9 cellular contexts compared by ENCODE assay signal in the genomic region with DNA sequence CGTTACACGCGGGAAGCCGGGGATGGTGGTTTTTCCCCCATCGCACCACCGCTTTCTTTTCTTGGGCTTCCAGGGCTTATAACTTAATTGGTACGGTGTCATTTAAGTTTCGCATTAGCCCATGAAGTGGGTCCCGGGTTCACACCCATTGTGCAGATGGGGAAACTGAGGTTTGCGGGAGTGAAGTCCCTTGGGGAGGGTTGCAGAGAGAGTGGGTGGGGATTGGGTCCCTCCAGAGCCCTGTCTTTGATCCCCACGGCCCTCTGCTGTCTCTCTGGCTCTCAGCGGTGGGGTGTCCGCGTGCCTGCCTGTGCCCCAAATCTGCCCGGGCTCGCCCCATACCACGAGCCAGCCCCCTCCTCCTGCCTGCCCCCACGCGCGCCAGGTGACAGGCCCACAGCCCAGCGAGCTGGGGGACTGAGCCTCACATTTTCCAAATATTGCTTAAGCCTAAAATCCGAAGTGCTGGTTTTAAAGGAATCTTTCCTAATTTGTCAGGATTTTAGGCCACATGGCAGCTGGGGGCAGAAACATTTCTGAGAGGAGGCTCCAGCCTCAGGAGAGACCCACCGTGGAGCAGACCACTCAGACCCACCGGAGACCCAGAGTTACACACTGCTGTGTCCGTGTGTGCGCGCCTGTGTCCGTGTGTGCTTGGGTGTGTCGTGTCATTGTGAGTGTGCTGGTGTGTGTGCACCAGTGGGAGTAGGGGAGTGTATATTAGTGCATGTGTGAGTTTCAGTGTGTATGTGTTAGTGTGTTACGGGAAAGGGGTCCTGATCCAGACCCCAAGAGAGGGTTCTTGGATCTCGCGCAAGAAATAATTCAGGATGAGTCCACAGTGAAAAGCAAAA.
A peak's percentile ranks its signal among the peaks of the same experiment; 100 is the strongest.
DNase-seq lines count a peak whose midpoint lies in the region; ATAC-seq and TF ChIP-seq lines count a peak whose summit lies in the region.
"Had no signal": no experiment of that assay in that cellular context is flagged by ENCODE, and none has a peak within 500 bp of the region (broad histone marks: within the 10 kb centered on the region; RNA-seq: fewer than 3 reads in every experiment).

No MANE protein-coding gene starts in this region.

- no peak overlapping the region for H3K27ac ChIP-seq in ACC112 (ENCODE audit: low read depth, low read length)
- peak overlapping the region; percentile 81 for H3K27ac ChIP-seq in Panc1 (ENCODE audit: low read length)
- peak overlapping the region; percentile 86 to 96 (median 90) for H3K27ac ChIP-seq in esophagus squamous epithelium
- peak overlapping the region; percentile 42 to 80 for H3K27ac ChIP-seq in ovary

- H3K79me2 ChIP-seq in ACC112 (ENCODE audit: control insufficient read depth, insufficient read depth, low read length, unreplicated experiment), result no peaks in the 10 kb centered on the region

- ATAC-seq in Panc1, result no peak

- TF ChIP-seq EP300 in ovary (IDR thresholded peaks at IDR 0.05), result no peak

- no TSS peak for BruUV-seq in Panc1 (replicated peaks; lab: Mats Ljungman, UMichigan)

- CTCF ChIA-PET in Panc1 (lab: Charles Lee), result no interaction called here

- DNase-seq in Panc1 (ENCODE audit: low read depth, low spot score) (no peak), esophagus squamous epithelium (lab: John Stamatoyannopoulos, UW) (no peak), ovary (peak in 2 of 5 donors; percentile 40 to 42), GM20000 (ENCODE audit: low spot score) (no peak), 8988T (no peak)
- no peak for DNase-seq in stimulated activated naive CD4-positive, alpha-beta T cell (lab: John Stamatoyannopoulos, UW)
- DNase-seq in activated CD4-positive, alpha-beta T cell treated with anti-CD3 and anti-CD28 coated beads for 4 hours, result no peak
- DNase-seq: MV-4-11 had no signal

- no peak for TF ChIP-seq POLR2A in esophagus squamous epithelium (IDR thresholded peaks at IDR 0.05)
- TF ChIP-seq POLR2A in ovary (IDR thresholded peaks at IDR 0.05), result no peak

- H3K36me3 ChIP-seq in ACC112 (ENCODE audit: insufficient read depth, low read length), result no peaks in the 10 kb centered on the region
- H3K36me3 ChIP-seq in Panc1 (ENCODE audit: control insufficient read depth, insufficient read depth, low read length), result no peaks in the 10 kb centered on the region
- H3K36me3 ChIP-seq in esophagus squamous epithelium, result peaks cover 0 to 13% (median 0%) of the 10 kb centered on the region in 3 donors
- no peaks in the 10 kb centered on the region for H3K36me3 ChIP-seq in ovary

- POLR2A ChIA-PET in Panc1 (lab: Charles Lee), result interaction anchor here (0.7 kb wide), 2 partner anchors 122 to 198 kb away, joined by 7 to 10 read pairs; no protein-coding TSS in a partner anchor

- peak overlapping the region; percentile 85 for H2AFZ ChIP-seq in ACC112 (ENCODE audit: low read length, unreplicated experiment)

- in situ Hi-C loops in Panc1 (cut with HindIII; ENCODE audit: low pct_unique_long_range_greater_than_20kb, low sequenced_read_pairs), result no loop called here

- peak overlapping the region; percentile 73 for H3K4me3 ChIP-seq in ACC112 (ENCODE audit: low read depth, low read length)
- H3K4me3 ChIP-seq in Panc1 (ENCODE audit: low read depth in 2 of 2, low read length in 2 of 2), result no peak overlapping the region
- H3K4me3 ChIP-seq in esophagus squamous epithelium, result peak overlapping the region; percentile 20 to 61 (median 42)
- peak overlapping the region; percentile 39 for H3K4me3 ChIP-seq in ovary

- whole genome bisulfite sequencing in esophagus squamous epithelium, 2 donors, result 57 to 70% methylated on average over 18 to 25 of the region's 32 CpGs
- 49 to 53% (median 51%) methylated on average over 32 of the region's 32 CpGs for WGBS in ovary, 3 donors

- intact Hi-C loops in Panc1 (cut with micrococcal nuclease; ENCODE audit: unreplicated experiment) (loop anchor here (5.0 kb wide), 1 partner anchor 160 kb away; a partner anchor contains a TSS), esophagus squamous epithelium (cut with DNase I) (no loop called here), ovary (cut with DNase I) (no loop called here)

- TF ChIP-seq CTCF in Panc1 (IDR thresholded peaks at IDR 0.05) (no peak), esophagus squamous epithelium (IDR thresholded peaks at IDR 0.05) (no peak), ovary (IDR thresholded peaks at IDR 0.05) (no peak), GM20000 (IDR thresholded peaks at IDR 0.05; ENCODE audit: extremely low read depth, missing control alignments) (no peak)

- peaks cover 31% of the 10 kb centered on the region for H3K4me1 ChIP-seq in ACC112 (ENCODE audit: control insufficient read depth, insufficient read depth, low read length, unreplicated experiment)
- peaks cover 45% of the 10 kb centered on the region for H3K4me1 ChIP-seq in Panc1 (ENCODE audit: control insufficient read depth, insufficient read depth, low read length)
- peaks cover 47 to 81% (median 47%) of the 10 kb centered on the region in 3 donors for H3K4me1 ChIP-seq in esophagus squamous epithelium
- H3K4me1 ChIP-seq in ovary (ENCODE audit: insufficient read depth), result peaks cover 19% of the 10 kb centered on the region

- no peaks in the 10 kb centered on the region for H3K9me3 ChIP-seq in Panc1 (ENCODE audit: control insufficient read depth, insufficient read depth, low read depth, low read length)
- H3K9me3 ChIP-seq in esophagus squamous epithelium, result no peaks in the 10 kb centered on the region
- H3K9me3 ChIP-seq in ovary, result no peaks in the 10 kb centered on the region

- H3K27me3 ChIP-seq in ACC112 (ENCODE audit: insufficient read depth, low read length) (no peaks in the 10 kb centered on the region), Panc1 (ENCODE audit: control insufficient read depth, insufficient read depth, low read length) (no peaks in the 10 kb centered on the region), esophagus squamous epithelium (no peaks in the 10 kb centered on the region), ovary (no peaks in the 10 kb centered on the region)

Comparison
In these comparisons a context has a peak if more than half of its experiments do, and no peak if none do; other contexts are left out.
1. H3K4me3 ChIP-seq: peak in ACC112 (single experiment), esophagus squamous epithelium (4 of 4) and ovary (single experiment); none in Panc1 (0 of 2).